In genomic region chr2:121736140-121736461, GRCh38 we compare ENCODE assay signal across 8 cellular contexts. TPM values are rescaled to one million over a fixed set of nuclear protein-coding genes. Genes with fewer than 3 reads are reported as not detected.
A peak's percentile ranks its signal among the peaks of the same experiment; 100 is the strongest.
DNase-seq lines count a peak whose midpoint lies in the region; ATAC-seq, FAIRE-seq and TF ChIP-seq lines count a peak whose summit lies in the region.

No MANE protein-coding gene starts in this region.

- ATAC-seq in pancreas = no peak
- no peak for ATAC-seq in GM18867 (IDR thresholded peaks at IDR 0.05; ENCODE audit: unreplicated experiment)

- peaks cover 34% of the 10 kb centered on the region for H3K36me3 Mint-ChIP-seq in endodermal cell (ENCODE audit: low read depth)

- H3K27ac ChIP-seq in endodermal cell (ENCODE audit: low read depth, low read length) = no peak overlapping the region
- H3K27ac ChIP-seq in pancreas = peak overlapping the region; percentile 27 to 38 (median 32)

- H3K27ac Mint-ChIP-seq in endodermal cell = peak overlapping the region; percentile 97

- H3K9ac ChIP-seq in NT2/D1 (ENCODE audit: insufficient read length, low read depth) (peak overlapping the region; percentile 97), endodermal cell (ENCODE audit: extremely low read depth, low read length, poor library complexity, severe bottlenecking) (peak overlapping the region; percentile 82)

- H3K27me3 ChIP-seq in NT2/D1 (ENCODE audit: insufficient read depth, insufficient read length) (no peaks in the 10 kb centered on the region), endodermal cell (ENCODE audit: control insufficient read depth, insufficient read depth, low read length, poor library complexity, severe bottlenecking) (no peaks in the 10 kb centered on the region), pancreas (no peaks in the 10 kb centered on the region)

- H3K9me3 ChIP-seq in NT2/D1 (ENCODE audit: insufficient read depth, low read length) = no peaks in the 10 kb centered on the region
- H3K9me3 ChIP-seq in endodermal cell (ENCODE audit: control insufficient read depth, low read length) = no peaks in the 10 kb centered on the region
- H3K9me3 ChIP-seq in pancreas = no peaks in the 10 kb centered on the region

- DNase-seq in COLO829 (ENCODE audit: low spot score) = peak; percentile 16
- no peak for DNase-seq in NT2/D1 (ENCODE audit: low read depth, low spot score)
- no peak for DNase-seq in endodermal cell
- DNase-seq in pancreas = no peak
- DNase-seq in HEK293T (ENCODE audit: extremely low spot score) = no peak
- no peak for DNase-seq in GM19239 (ENCODE audit: insufficient read length, low spot score)
- no peak for DNase-seq in NCI-H2107 (lab: John Stamatoyannopoulos, UW)

- H3K36me3 ChIP-seq in NT2/D1 (ENCODE audit: insufficient read depth, insufficient read length, low read length) (peaks cover 41% of the 10 kb centered on the region), endodermal cell (ENCODE audit: control insufficient read depth, insufficient read depth, low read length) (peaks cover 35% of the 10 kb centered on the region), pancreas (peaks cover 0 to 32% (median 6%) of the 10 kb centered on the region in 3 donors)

- CTCF ChIA-PET in HEK293T (lab: Yijun Ruan, JAX) = interaction anchor here (0.5 to 0.6 kb wide), 2 partner anchors 16 to 48 kb away, joined by 3 to 4 read pairs; no protein-coding TSS in a partner anchor

- H3K27me3 Mint-ChIP-seq in endodermal cell (ENCODE audit: insufficient read depth) = no peaks in the 10 kb centered on the region

- H3K4me3 ChIP-seq in NT2/D1 (ENCODE audit: insufficient read length, low read depth) (peak overlapping the region; percentile 94), endodermal cell (ENCODE audit: low read length) (peak overlapping the region; percentile 94), pancreas (peak overlapping the region; percentile 46 to 78 (median 70))

- H3K4me3 Mint-ChIP-seq in endodermal cell = peak overlapping the region; percentile 100

- TF ChIP-seq CTCF in endodermal cell (conservative IDR thresholded peaks at IDR 0.05) = no peak
- no peak for TF ChIP-seq CTCF in pancreas (IDR thresholded peaks at IDR 0.05)

- FAIRE-seq in pancreas (lab: Jason Lieb, UNC) (no peak), GM19239 (lab: Jason Lieb, UNC) (no peak)

- H3K4me1 ChIP-seq in NT2/D1 (ENCODE audit: insufficient read depth, insufficient read length) (peaks cover 3% of the 10 kb centered on the region), endodermal cell (ENCODE audit: control insufficient read depth, insufficient read depth, low read length) (no peaks in the 10 kb centered on the region), pancreas (peaks cover 3 to 9% (median 5%) of the 10 kb centered on the region in 3 donors)

- peaks cover 11% of the 10 kb centered on the region for H3K4me1 Mint-ChIP-seq in endodermal cell

- POLR2A ChIA-PET in HEK293T (lab: Yijun Ruan, JAX) = interaction anchor here (0.6 to 2.9 kb wide), 7 partner anchors 9 to 327 kb away, joined by 3 to 22 read pairs (median 3); partner anchors contain the start of genes CLASP1, RNU4ATAC and TSN

- 0 to 1% methylated on average over 8 of the region's 8 CpGs for WGBS in endodermal cell (ENCODE audit: insufficient coverage in 1 of 2, insufficient read length in 1 of 2), 2 experiments
- 0 to 1% methylated on average over 8 of the region's 8 CpGs for WGBS in pancreas, 2 donors

- intact Hi-C loops in pancreas (cut with DNase I) = no loop called here

- H3K9me3 Mint-ChIP-seq in endodermal cell = no peaks in the 10 kb centered on the region

TF ChIP-seq in HEK293T, 16 proteins besides CTCF, POLR2A, EP300 and RAD21:
- no peak for TF ChIP-seq PKNOX1 (IDR thresholded peaks at IDR 0.05)
- TF ChIP-seq FOXA1 (IDR thresholded peaks at IDR 0.05) = no peak
- TF ChIP-seq CTBP1 (IDR thresholded peaks at IDR 0.05; ENCODE audit: borderline replicate concordance) = no peak
- TF ChIP-seq HDGF (IDR thresholded peaks at IDR 0.05; ENCODE audit: borderline replicate concordance) = no peak
- no peak for TF ChIP-seq LEF1 (IDR thresholded peaks at IDR 0.05; ENCODE audit: borderline replicate concordance)
- no peak for TF ChIP-seq ZNF384 (IDR thresholded peaks at IDR 0.05)
TF ChIP-seq in HEK293T: peak in this region for 0.

RNA-seq across cellular contexts. Expression of gene NIFK, which starts 0.6 kb away (rescaled TPM):
- 10 to 100 TPM; 64.2 to 88.5 TPM for total RNA-seq in endodermal cell
- 43.2 TPM for polyA plus RNA-seq in endodermal cell (2013, experiment 1 of 2)
- polyA plus RNA-seq in endodermal cell (2013, experiment 2 of 2) = 37.8 TPM
- total RNA-seq in pancreas = 10 to 100 TPM; 22.9 to 40.4 (median 25.7) TPM
- polyA plus RNA-seq in pancreas = 10 to 100 TPM; 24.5 to 34.5 TPM

RNA-seq across cellular contexts. Expression of gene TSN, which starts 19.4 kb away (rescaled TPM):
- total RNA-seq in endodermal cell = 10 to 100 TPM; 71.5 to 79.8 TPM
- 80.9 TPM for polyA plus RNA-seq in endodermal cell (2013, experiment 1 of 2)
- 71.0 TPM for polyA plus RNA-seq in endodermal cell (2013, experiment 2 of 2)
- 10 to 100 TPM; 12.6 to 30.3 (median 24.9) TPM for total RNA-seq in pancreas
- 10 to 100 TPM; 10.9 to 22.5 TPM for polyA plus RNA-seq in pancreas
